In the genomic region with DNA sequence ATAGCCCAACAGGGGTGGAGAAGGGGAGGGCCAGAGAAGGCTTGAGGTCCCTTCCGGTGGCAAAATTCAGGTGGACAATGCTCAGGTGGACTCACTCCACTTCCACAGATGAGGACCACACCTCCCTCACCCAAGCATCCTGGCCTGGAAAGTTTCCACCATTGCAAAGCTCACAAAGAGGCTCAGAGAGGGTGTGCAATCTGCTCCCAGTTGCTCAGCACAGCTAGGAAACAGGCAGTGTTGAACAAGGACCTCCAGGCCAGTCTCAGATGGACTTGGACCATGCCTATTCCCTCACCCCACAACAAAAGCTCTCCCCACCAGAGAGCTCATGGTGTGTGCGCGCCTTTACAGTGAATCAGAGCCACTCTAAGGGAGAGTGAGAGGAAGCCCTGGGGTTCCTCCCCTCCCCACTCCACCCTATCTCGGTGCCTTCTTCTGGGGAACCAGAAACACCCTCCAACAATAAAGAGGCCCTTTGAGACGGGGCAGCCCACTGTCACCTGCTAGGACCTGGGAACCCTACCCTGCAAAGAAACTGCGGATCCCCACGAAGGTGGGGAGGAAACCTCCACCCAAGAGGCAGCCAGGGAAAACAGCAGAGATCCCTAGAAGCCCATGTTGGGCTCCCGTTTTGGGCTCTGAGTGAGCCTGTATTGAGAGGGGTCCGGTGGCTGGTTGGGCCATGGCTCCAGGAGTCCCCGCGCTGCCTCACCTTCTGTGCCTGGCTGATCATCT, we compare ENCODE assay signal across 10 cellular contexts. TPM values are rescaled to one million over a fixed set of nuclear protein-coding genes. Genes with fewer than 3 reads are reported as not detected.
DNase-seq lines count a peak whose midpoint lies in the region; ATAC-seq and TF ChIP-seq lines count a peak whose summit lies in the region.
"Had no signal": no experiment of that assay in that cellular context is flagged by ENCODE, and none has a peak within 500 bp of the region (broad histone marks: within the 10 kb centered on the region; RNA-seq: fewer than 3 reads in every experiment).

No MANE protein-coding gene starts in this region.

- H3K36me3 ChIP-seq in BLaER1 treated with 17β-estradiol and CSF1 and Interleukin-3, amounts not matched to agents 10 nM and 100 nM, result no peaks in the 10 kb centered on the region
- no peaks in the 10 kb centered on the region for H3K36me3 ChIP-seq in mucosa of descending colon (ENCODE audit: low read depth)
- H3K36me3 ChIP-seq: neutrophil had no signal

- TF ChIP-seq POLR2A in NB4 (IDR thresholded peaks at IDR 0.05; ENCODE audit: extremely low read depth, insufficient read length), result no peak

- H4K20me1 ChIP-seq in BLaER1 treated with 17β-estradiol and CSF1 and Interleukin-3, amounts not matched to agents 10 nM and 100 nM, result peaks cover 0 to 59% (median 22%) of the 10 kb centered on the region in 11 experiments; a peak in 19 of 22 replicates

- no peak for ATAC-seq in mucosa of descending colon
- no peak for ATAC-seq in sciatic nerve

- peak overlapping the region in 1 of 11 experiments; percentile 82; a peak in 1 of 22 replicates for H3K27ac ChIP-seq in BLaER1 treated with 17β-estradiol and CSF1 and Interleukin-3, amounts not matched to agents 10 nM and 100 nM
- H3K27ac ChIP-seq: neutrophil had no signal

- peaks cover 35 to 50% (median 43%) of the 10 kb centered on the region in 10 experiments for H3K4me1 ChIP-seq in BLaER1 treated with 17β-estradiol and CSF1 and Interleukin-3, amounts not matched to agents 10 nM and 100 nM
- H3K4me1 ChIP-seq in mucosa of descending colon (ENCODE audit: low read depth), result peaks cover 31% of the 10 kb centered on the region

- peak overlapping the region in 7 of 10 experiments; percentile 45 to 79 (median 70); a peak in 9 of 20 replicates for H3K4me3 ChIP-seq in BLaER1 treated with 17β-estradiol and CSF1 and Interleukin-3, amounts not matched to agents 10 nM and 100 nM
- no peak overlapping the region for H3K4me3 ChIP-seq in NB4 (ENCODE audit: low read depth, low read length)
- peak overlapping the region; percentile 62 to 63 for H3K4me3 ChIP-seq in cardiac fibroblast (replicated peaks in 1 of 2; ENCODE audit: low read depth in 2 of 2, low read length in 2 of 2)
- H3K4me3 ChIP-seq in mucosa of descending colon, result peak overlapping the region; percentile 57

- H3K9me3 ChIP-seq in BLaER1 treated with 17β-estradiol and CSF1 and Interleukin-3, amounts not matched to agents 10 nM and 100 nM (replicated peaks in 1 of 11), result peaks cover 0 to 12% (median 6%) of the 10 kb centered on the region in 11 experiments; a peak in 12 of 22 replicates
- no peaks in the 10 kb centered on the region for H3K9me3 ChIP-seq in mucosa of descending colon
- H3K9me3 ChIP-seq: neutrophil had no signal

- TF ChIP-seq CTCF in NB4 (IDR thresholded peaks at IDR 0.05; ENCODE audit: low read depth, low read length) (no peak), cardiac fibroblast (IDR thresholded peaks at IDR 0.05; ENCODE audit: low read depth, low read length) (no peak), mucosa of descending colon (IDR thresholded peaks at IDR 0.05) (no peak)

- peak overlapping the region; percentile 70 to 99 (median 97); a peak in 18 of 22 replicates for H3K4me2 ChIP-seq in BLaER1 treated with 17β-estradiol and CSF1 and Interleukin-3, amounts not matched to agents 10 nM and 100 nM

- peaks cover 15 to 65% (median 52%) of the 10 kb centered on the region in 11 experiments; a peak in 21 of 22 replicates for H3K27me3 ChIP-seq in BLaER1 treated with 17β-estradiol and CSF1 and Interleukin-3, amounts not matched to agents 10 nM and 100 nM

- intact Hi-C loops in mucosa of descending colon (cut with DNase I, micrococcal nuclease) (no loop called here), sciatic nerve (cut with DNase I) (no loop called here)

- H3K9ac ChIP-seq in BLaER1 treated with 17β-estradiol and CSF1 and Interleukin-3, amounts not matched to agents 10 nM and 100 nM, result peak overlapping the region in 3 of 11 experiments; percentile 62 to 78 (median 77); a peak in 4 of 22 replicates

- peak; percentile 23 for DNase-seq in NB4 (ENCODE audit: low read depth)
- DNase-seq in cardiac fibroblast (ENCODE audit: low read depth in 2 of 2), result peak; percentile 38 to 65
- peak in 1 of 3 donors; percentile 36 for DNase-seq in mucosa of descending colon
- DNase-seq in SHP77 (lab: John Stamatoyannopoulos, UW), result no peak
- DNase-seq in stimulated activated CD4-positive, alpha-beta T cell treated with anti-CD3 and anti-CD28 coated beads, Interleukin-12 subunit alpha, Interleukin-12 subunit beta, amount 100 ng/mL, for 4 hours, result no peak
- DNase-seq in sciatic nerve (ENCODE audit: low spot score), result no peak
- no peak for DNase-seq in HCEC 1CT
- DNase-seq: KBM-7 had no signal

RNA-seq across cellular contexts. Expression of a gene that starts 1.6 kb away (rescaled TPM):
- total RNA-seq in mucosa of descending colon (10 to 100 TPM; 18.9 to 40.4 (median 29.1) TPM), sciatic nerve (1.8 TPM)

RNA-seq across cellular contexts. Expression of a gene that starts 43.8 kb away (rescaled TPM):
- total RNA-seq in mucosa of descending colon (1 to 10 TPM; 1.2 to 2.5 (median 1.8) TPM), sciatic nerve (6.2 TPM)

RNA-seq across cellular contexts. Expression of a gene that starts 51.0 kb away (rescaled TPM):
- total RNA-seq in mucosa of descending colon (under 1 TPM in 1 of 3 donors, not detected in 2; 0.12 TPM), sciatic nerve (not detected)

Comparison
In these comparisons a context has a peak if more than half of its experiments do, and no peak if none do; other contexts are left out.
1. DNase-seq: peak in NB4 (single experiment) and cardiac fibroblast (2 of 2); none in SHP77 (0 of 2), stimulated activated CD4-positive, alpha-beta T cell treated with anti-CD3 and anti-CD28 coated beads, Interleukin-12 subunit alpha, Interleukin-12 subunit beta, amount 100 ng/mL, for 4 hours (single experiment), sciatic nerve (single experiment) and HCEC 1CT (single experiment).